8 cellular contexts compared by ENCODE assay signal in genomic region chrX:155094468-155095061, GRCh38. TPM values are rescaled to one million over a fixed set of nuclear protein-coding genes. Genes with fewer than 3 reads are reported as not detected.
A peak's percentile ranks its signal among the peaks of the same experiment; 100 is the strongest.
DNase-seq lines count a peak whose midpoint lies in the region; ATAC-seq and TF ChIP-seq lines count a peak whose summit lies in the region.

No MANE protein-coding gene starts in this region.

- TF ChIP-seq EP300 in suprapubic skin (IDR thresholded peaks at IDR 0.05): no peak

- peaks cover 7% of the 10 kb centered on the region for H3K36me3 ChIP-seq in suprapubic skin

- POLR2A ChIA-PET in WTC11 (lab: Charles Lee): no interaction called here

- H3K4me1 Mint-ChIP-seq in WTC11: no peaks in the 10 kb centered on the region

- CTCF ChIA-PET in WTC11 (lab: Charles Lee): interaction anchor here (0.6 to 1.6 kb wide), 4 partner anchors 10 to 177 kb away, joined by 3 to 8 read pairs (median 4); no protein-coding TSS in a partner anchor

- H3K9me3 ChIP-seq in suprapubic skin: no peaks in the 10 kb centered on the region

- no peaks in the 10 kb centered on the region for H3K27me3 Mint-ChIP-seq in WTC11 (ENCODE audit: low read depth)

- no peak overlapping the region for H3K4me3 Mint-ChIP-seq in WTC11

- no peak overlapping the region for H3K27ac ChIP-seq in C4-2B
- no peak overlapping the region for H3K27ac ChIP-seq in suprapubic skin

- no peaks in the 10 kb centered on the region for H3K27me3 ChIP-seq in suprapubic skin

- no peak overlapping the region for H3K27ac Mint-ChIP-seq in WTC11

- H3K9me3 Mint-ChIP-seq in WTC11: no peaks in the 10 kb centered on the region

- 46% methylated on average over 4 of the region's 4 CpGs for WGBS in suprapubic skin

- no peak for TF ChIP-seq POLR2A in suprapubic skin (IDR thresholded peaks at IDR 0.05)

- TF ChIP-seq CTCF in C4-2B (conservative IDR thresholded peaks at IDR 0.05) (peak; percentile 74), GM10266 (IDR thresholded peaks at IDR 0.05; ENCODE audit: control insufficient read depth, insufficient read depth, low read depth, missing control alignments) (peak; percentile 46), LNCAP (IDR thresholded peaks at IDR 0.05) (peak; percentile 56; the same call in 1 of the 2 replicates), WTC11 (IDR thresholded peaks at IDR 0.05) (peak; percentile 22; the same call in 1 of the 2 replicates), suprapubic skin (IDR thresholded peaks at IDR 0.05) (peak; percentile 13 to 24)

- ATAC-seq in WTC11 (peak; percentile 41; the same call in 1 of the 2 replicates), HG02678 (IDR thresholded peaks at IDR 0.05; ENCODE audit: unreplicated experiment) (no peak)

- DNase-seq in GM10266 (ENCODE audit: extremely low spot score): no peak
- DNase-seq in WTC11 (ENCODE audit: low spot score): no peak
- peak; percentile 2 for DNase-seq in glomerular visceral epithelial cell (ENCODE audit: extremely low spot score)
- no peak for DNase-seq in suprapubic skin (ENCODE audit: low spot score in 2 of 2)
- no peak for DNase-seq in DMS114 treated with DMSO at 0.1 percent for 48 hours (lab: John Stamatoyannopoulos, UW; ENCODE audit: unreplicated experiment)

- H3K4me1 ChIP-seq in suprapubic skin: no peaks in the 10 kb centered on the region

- H3K36me3 Mint-ChIP-seq in WTC11: peaks cover 11% of the 10 kb centered on the region; the same call in 1 of the 2 replicates

- no peak overlapping the region for H3K4me3 ChIP-seq in suprapubic skin

TF ChIP-seq in WTC11, 78 proteins besides CTCF, POLR2A, EP300 and RAD21:
- no peak for TF ChIP-seq NR2C2 (CRISPR knock-in tag; IDR thresholded peaks at IDR 0.05)
- no peak for TF ChIP-seq CREM (CRISPR knock-in tag; IDR thresholded peaks at IDR 0.05)
- no peak for TF ChIP-seq TCF7 (CRISPR knock-in tag; IDR thresholded peaks at IDR 0.05; ENCODE audit: low read depth)
- TF ChIP-seq TEAD1 (CRISPR knock-in tag; IDR thresholded peaks at IDR 0.05): no peak
- TF ChIP-seq KAT7 (CRISPR knock-in tag; IDR thresholded peaks at IDR 0.05; ENCODE audit: borderline replicate concordance): no peak
- no peak for TF ChIP-seq SMAD4 (CRISPR knock-in tag; IDR thresholded peaks at IDR 0.05)
- TF ChIP-seq SOX15 (CRISPR knock-in tag; IDR thresholded peaks at IDR 0.05): no peak
- TF ChIP-seq ZNF121 (CRISPR knock-in tag; IDR thresholded peaks at IDR 0.05): no peak
- TF ChIP-seq ATF1 (CRISPR knock-in tag; IDR thresholded peaks at IDR 0.05): no peak
- no peak for TF ChIP-seq AR (CRISPR knock-in tag; IDR thresholded peaks at IDR 0.05)
- no peak for TF ChIP-seq ZNF281 (CRISPR knock-in tag; IDR thresholded peaks at IDR 0.05)
- no peak for TF ChIP-seq ZNF423 (CRISPR knock-in tag; IDR thresholded peaks at IDR 0.05)

RNA-seq across cellular contexts. Expression of gene BRCC3, which starts 23.3 kb away (rescaled TPM):
- 18.5 to 19.6 TPM (median 19.4 TPM) in 3 replicates for total RNA-seq in WTC11 (2021)
- 10 to 100 TPM in 3 of 4 donors, 1 to 10 TPM in 1; 8.8 to 16.2 (median 10.4) TPM for total RNA-seq in suprapubic skin

RNA-seq across cellular contexts. Expression of gene CMC4, which starts 23.6 kb away (rescaled TPM):
- total RNA-seq in WTC11 (2021) (3.0 to 6.4 TPM (median 5.9 TPM) in 3 replicates), suprapubic skin (10 to 100 TPM; 14.4 to 22.8 (median 17.3) TPM)

RNA-seq across cellular contexts. Expression of gene MTCP1, which starts 23.6 kb away (rescaled TPM):
- 8.6 to 12.8 TPM (median 10.1 TPM) in 3 replicates for total RNA-seq in WTC11 (2021)
- 1 to 10 TPM; 1.6 to 2.3 (median 1.9) TPM for total RNA-seq in suprapubic skin

Comparison
In these comparisons a context has a peak if more than half of its experiments do, and no peak if none do; other contexts are left out.
1. CTCF ChIP-seq: peak in every context shown above with its lines; median percentile 74 in C4-2B; 56 in LNCAP; 46 in GM10266; 22 in WTC11; 18 in suprapubic skin.